ENCODE assay signal across 8 cellular contexts in the genomic region with DNA sequence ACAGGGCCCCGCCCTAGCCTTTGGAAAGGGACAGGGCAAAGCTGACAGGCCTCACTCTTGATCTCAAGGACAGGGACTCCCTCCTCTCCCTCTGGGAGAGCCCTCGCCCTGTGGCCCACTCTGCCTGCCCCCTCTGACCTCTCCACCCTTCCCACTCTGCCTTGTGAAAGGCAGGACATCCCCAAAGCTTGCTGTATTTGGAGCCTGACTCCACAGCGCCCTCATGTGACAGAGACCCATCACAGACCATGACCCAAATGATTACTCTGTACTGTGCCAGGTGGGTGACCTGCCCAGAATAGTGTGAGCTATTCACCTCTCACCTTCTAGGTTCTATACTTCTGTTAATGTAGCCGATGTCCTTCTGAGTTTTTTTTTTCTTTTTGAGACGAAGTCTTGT. TPM values are rescaled to one million over a fixed set of nuclear protein-coding genes. Genes with fewer than 3 reads are reported as not detected.
DNase-seq lines count a peak whose midpoint lies in the region; TF ChIP-seq lines count a peak whose summit lies in the region.

No MANE protein-coding gene starts in this region.

- TF ChIP-seq CTCF in ascending aorta (IDR thresholded peaks at IDR 0.05) (peak; percentile 23 to 56 (median 41)), tibial artery (IDR thresholded peaks at IDR 0.05) (peak; percentile 21 to 26)

- peak; percentile 23 for DNase-seq in NK-92 treated with Interleukin-12 subunit alpha and Interleukin-12 subunit beta, amount 100 ng/mL, for 24 hours (lab: John Stamatoyannopoulos, UW)
- DNase-seq in NK-92 (lab: John Stamatoyannopoulos, UW; ENCODE audit: unreplicated experiment) (no peak), M059J (ENCODE audit: low read depth) (peak; percentile 44), ascending aorta (ENCODE audit: low spot score in 2 of 2) (no peak), iPS-NIHi11 (ENCODE audit: low spot score) (peak; percentile 84), tibial artery (peak in 1 of 2 donors; percentile 4), LoVo (ENCODE audit: low spot score) (no peak), occipital lobe (lab: John Stamatoyannopoulos, UW) (no peak)

- intact Hi-C loops in ascending aorta (cut with DNase I) (loop anchor here (1.0 kb wide), 1 partner anchor 51 kb away; no protein-coding TSS in a partner anchor), tibial artery (cut with DNase I; ENCODE audit: low total_unique reads) (no loop called here)

- peak overlapping the region; percentile 67 to 76 for H3K27ac ChIP-seq in ascending aorta
- H3K27ac ChIP-seq in tibial artery, result no peak overlapping the region

- H3K36me3 ChIP-seq in ascending aorta (no peaks in the 10 kb centered on the region), tibial artery (no peaks in the 10 kb centered on the region)

- H3K9me3 ChIP-seq in ascending aorta (no peaks in the 10 kb centered on the region), tibial artery (no peaks in the 10 kb centered on the region)

- H3K4me3 ChIP-seq in ascending aorta, result no peak overlapping the region
- no peak overlapping the region for H3K4me3 ChIP-seq in tibial artery

- H3K27me3 ChIP-seq in ascending aorta (no peaks in the 10 kb centered on the region), tibial artery (no peaks in the 10 kb centered on the region)

- H3K4me1 ChIP-seq in ascending aorta (peaks cover 5 to 18% of the 10 kb centered on the region in 2 donors), tibial artery (peaks cover 0 to 37% (median 23%) of the 10 kb centered on the region in 4 donors)

RNA-seq across cellular contexts. Expression of a gene that starts 18.8 kb away (rescaled TPM):
- total RNA-seq in M059J (2014; rRNA removed; shearing (Covaris generic)), result 0.30 and 0.84 TPM in 2 replicates
- total RNA-seq in ascending aorta (18.3 TPM), occipital lobe (not detected)

RNA-seq across cellular contexts. Expression of a gene that starts 35.3 kb away (rescaled TPM):
- 3.3 and 5.6 TPM in 2 replicates for total RNA-seq in M059J (2014; rRNA removed; shearing (Covaris generic))
- total RNA-seq in ascending aorta (8.8 TPM), occipital lobe (not detected)

Comparison
In these comparisons a context has a peak if more than half of its experiments do, and no peak if none do; other contexts are left out.
1. DNase-seq: peak in NK-92 treated with Interleukin-12 subunit alpha and Interleukin-12 subunit beta, amount 100 ng/mL, for 24 hours (single experiment), M059J (single experiment) and iPS-NIHi11 (single experiment); none in NK-92 (single experiment), ascending aorta (0 of 2), LoVo (single experiment) and occipital lobe (single experiment).
2. H3K27ac ChIP-seq: peak in ascending aorta (2 of 2); none in tibial artery (0 of 2).
3. RNA of a gene that starts 18.8 kb away (total RNA-seq): 18.3 TPM in ascending aorta (single experiment); 0.30 to 0.84 TPM in M059J and not detected in occipital lobe (single experiment); every median in the first group is over 10 times any median in the second.